1 cellular context compared by ENCODE assay signal in genomic region chr5:136382071-136382470, GRCh38.
TF ChIP-seq lines count a peak whose summit lies in the region.

No MANE protein-coding gene starts in this region.

TF ChIP-seq in GM23338, 12 proteins besides CTCF, POLR2A, EP300 and RAD21 (continued from another document):
- TF ChIP-seq REST (IDR thresholded peaks at IDR 0.05; ENCODE audit: unreplicated experiment): no peak
- TF ChIP-seq EZH2phosphoT487 (IDR thresholded peaks at IDR 0.05; ENCODE audit: unreplicated experiment): no peak
- peak; percentile 96 for TF ChIP-seq NANOG (IDR thresholded peaks at IDR 0.05; ENCODE audit: borderline replicate concordance)
- TF ChIP-seq POLR2AphosphoS5 (IDR thresholded peaks at IDR 0.05; ENCODE audit: low read depth): peak; percentile 50
